8 cellular contexts compared by ENCODE assay signal in genomic region chr2:68225119-68225632, GRCh38. TPM values are rescaled to one million over a fixed set of nuclear protein-coding genes. Genes with fewer than 3 reads are reported as not detected.
DNase-seq lines count a peak whose midpoint lies in the region; ATAC-seq and TF ChIP-seq lines count a peak whose summit lies in the region.

No MANE protein-coding gene starts in this region.

- TF ChIP-seq CTCF in KMS-11 (conservative IDR thresholded peaks at IDR 0.05; ENCODE audit: low read depth, low read length), result no peak
- TF ChIP-seq CTCF in fibroblast of the aortic adventitia (IDR thresholded peaks at IDR 0.05; ENCODE audit: insufficient read depth, low read length), result peak; percentile 25

- H3K4me3 ChIP-seq in KMS-11 (IDR thresholded peaks at IDR 0.05; ENCODE audit: insufficient read depth, low read depth, low read length), result peak overlapping the region; percentile 20
- no peak overlapping the region for H3K4me3 ChIP-seq in fibroblast of the aortic adventitia (ENCODE audit: low read depth, low read length)
- no peak overlapping the region for H3K4me3 ChIP-seq in H7 (ENCODE audit: insufficient read depth, low read depth, low read length)

- no peak overlapping the region for H2AFZ ChIP-seq in KMS-11 (ENCODE audit: low read depth)

- H3K27me3 Mint-ChIP-seq in activated T-cell treated with anti-CD3 and anti-CD28 coated beads, Interleukin-2, amount 50 U/mL, for 24 hours, result no peaks in the 10 kb centered on the region

- peaks cover 52% of the 10 kb centered on the region for H3K36me3 Mint-ChIP-seq in activated T-cell treated with anti-CD3 and anti-CD28 coated beads, Interleukin-2, amount 50 U/mL, for 24 hours (ENCODE audit: low read depth)

- H3K27me3 ChIP-seq in KMS-11 (ENCODE audit: insufficient read depth, low read depth) (no peaks in the 10 kb centered on the region), H7 (ENCODE audit: control insufficient read depth, insufficient read depth, low read length) (no peaks in the 10 kb centered on the region)

- peaks cover 3% of the 10 kb centered on the region for H3K9me3 Mint-ChIP-seq in activated T-cell treated with anti-CD3 and anti-CD28 coated beads, Interleukin-2, amount 50 U/mL, for 24 hours

- H3K36me3 ChIP-seq in KMS-11 (ENCODE audit: insufficient read depth) (no peaks in the 10 kb centered on the region), H7 (replicated peaks; ENCODE audit: control insufficient read depth, insufficient read depth, low read length) (peaks cover 1% of the 10 kb centered on the region; the same call in 1 of the 2 replicates)

- peak; percentile 77 for ATAC-seq in GM21717 (IDR thresholded peaks at IDR 0.05; ENCODE audit: unreplicated experiment)
- ATAC-seq in sciatic nerve, result peak; percentile 57

- no peak overlapping the region for H3K4me3 Mint-ChIP-seq in activated T-cell treated with anti-CD3 and anti-CD28 coated beads, Interleukin-2, amount 50 U/mL, for 24 hours

- DNase-seq in activated T-cell treated with anti-CD3 and anti-CD28 coated beads, Interleukin-2, amount 50 U/mL, for 24 hours, result no peak
- no peak for DNase-seq in activated T-cell treated with anti-CD3 and anti-CD28 coated beads, Interleukin-2, amount 50 U/mL, for 1 hour
- peak in 3 of 5 donors; percentile 11 to 14 (median 13) for DNase-seq in T-helper 1 cell
- DNase-seq in fibroblast of the aortic adventitia (ENCODE audit: low read depth), result peak; percentile 34
- DNase-seq in sciatic nerve (ENCODE audit: low spot score), result no peak
- DNase-seq in H7, result no peak

- intact Hi-C loops in sciatic nerve (cut with DNase I), result no loop called here

- H3K4me1 ChIP-seq in KMS-11 (ENCODE audit: low read depth, poor library complexity, severe bottlenecking), result peaks cover 62% of the 10 kb centered on the region

- H3K27ac Mint-ChIP-seq in activated T-cell treated with anti-CD3 and anti-CD28 coated beads, Interleukin-2, amount 50 U/mL, for 24 hours, result peak overlapping the region; percentile 76

- peaks cover 92% of the 10 kb centered on the region for H3K4me1 Mint-ChIP-seq in activated T-cell treated with anti-CD3 and anti-CD28 coated beads, Interleukin-2, amount 50 U/mL, for 24 hours (ENCODE audit: low read depth)

- H4K20me1 ChIP-seq in KMS-11 (ENCODE audit: insufficient read depth), result peaks cover 75% of the 10 kb centered on the region

- H3K9ac ChIP-seq in KMS-11, result peak overlapping the region; percentile 29; the same call in 1 of the 2 replicates

- peaks cover 100% of the 10 kb centered on the region for H3K79me2 ChIP-seq in KMS-11 (ENCODE audit: insufficient read depth, low read depth)

- peak overlapping the region; percentile 39; the same call in 1 of the 2 replicates for H3K27ac ChIP-seq in KMS-11

- peak overlapping the region; percentile 55 for H3K4me2 ChIP-seq in KMS-11

RNA-seq across cellular contexts. Expression of gene PPP3R1, which starts 27.2 kb away (rescaled TPM):
- 10.6 and 38.6 TPM in 2 replicates for total RNA-seq in fibroblast of the aortic adventitia (ENCODE audit: low replicate concordance)
- 64.0 TPM for total RNA-seq in sciatic nerve
- total RNA-seq in H7 (2014; rRNA removed; shearing (Covaris generic)), result 20.1 and 24.1 TPM in 2 replicates

Comparison
In these comparisons a context has a peak if more than half of its experiments do, and no peak if none do; other contexts are left out.
1. DNase-seq: peak in T-helper 1 cell (3 of 5) and fibroblast of the aortic adventitia (single experiment); none in activated T-cell treated with anti-CD3 and anti-CD28 coated beads, Interleukin-2, amount 50 U/mL, for 24 hours (single experiment), activated T-cell treated with anti-CD3 and anti-CD28 coated beads, Interleukin-2, amount 50 U/mL, for 1 hour (single experiment), sciatic nerve (single experiment) and H7 (single experiment).